9 cellular contexts compared by ENCODE assay signal in the genomic region with DNA sequence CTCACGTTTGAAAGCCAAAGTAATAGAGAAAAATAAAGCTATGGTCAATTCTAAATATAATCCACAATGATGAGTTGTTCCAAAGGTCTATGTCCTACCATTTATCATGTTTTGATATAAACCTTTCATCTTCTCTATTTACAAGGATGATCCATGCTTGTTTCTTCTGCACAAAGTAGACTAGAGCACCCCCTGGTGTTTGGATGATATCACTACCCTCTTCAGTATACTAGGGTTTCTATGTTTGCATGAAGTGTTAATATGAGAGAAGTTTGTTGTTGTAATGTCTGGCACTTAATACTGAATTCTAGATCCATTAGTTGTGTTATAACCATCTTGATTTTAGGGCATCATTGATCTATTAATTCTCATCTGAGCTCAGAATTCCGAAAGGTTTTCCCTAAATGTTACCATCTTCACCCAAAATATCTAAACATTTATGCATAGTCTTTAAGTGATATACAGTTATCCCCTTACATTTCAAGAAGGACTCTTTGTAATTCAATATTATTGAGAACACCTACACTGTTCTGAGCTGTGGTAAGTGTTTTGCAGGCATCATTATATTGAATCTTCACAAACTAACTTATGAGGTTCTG. TPM values are rescaled to one million over a fixed set of nuclear protein-coding genes. Genes with fewer than 3 reads are reported as not detected.
DNase-seq lines count a peak whose midpoint lies in the region; ATAC-seq and TF ChIP-seq lines count a peak whose summit lies in the region.
"Had no signal": no experiment of that assay in that cellular context is flagged by ENCODE, and none has a peak within 500 bp of the region (broad histone marks: within the 10 kb centered on the region; RNA-seq: fewer than 3 reads in every experiment).

No MANE protein-coding gene starts in this region.

- H3K27ac Mint-ChIP-seq in activated CD8-positive, alpha-beta T cell treated with anti-CD3 and anti-CD28 coated beads, Interleukin-2, amount 10 ng/mL, durations not matched to agents 7 days and 5 days = no peak overlapping the region

- H3K36me3 Mint-ChIP-seq in activated CD8-positive, alpha-beta T cell treated with anti-CD3 and anti-CD28 coated beads, Interleukin-2, amount 10 ng/mL, durations not matched to agents 7 days and 5 days (ENCODE audit: low read depth) = no peaks in the 10 kb centered on the region

- no peak overlapping the region for H3K4me3 Mint-ChIP-seq in activated CD8-positive, alpha-beta T cell treated with anti-CD3 and anti-CD28 coated beads, Interleukin-2, amount 10 ng/mL, durations not matched to agents 7 days and 5 days

- WGBS in liver = 21% methylated on average over 2 of the region's 2 CpGs

- POLR2A ChIA-PET in activated CD8-positive, alpha-beta T cell treated with anti-CD3 and anti-CD28 coated beads, Interleukin-2, amount 10 ng/mL, durations not matched to agents 7 days and 5 days (lab: Charles Lee) = no interaction called here

- no peaks in the 10 kb centered on the region for H3K4me1 Mint-ChIP-seq in activated CD8-positive, alpha-beta T cell treated with anti-CD3 and anti-CD28 coated beads, Interleukin-2, amount 10 ng/mL, durations not matched to agents 7 days and 5 days (ENCODE audit: low read depth)

- DNase-seq in NCI-H2029 (lab: John Stamatoyannopoulos, UW) = peak; percentile 47
- DNase-seq in activated CD8-positive, alpha-beta T cell treated with anti-CD3 and anti-CD28 coated beads, Interleukin-2, amount 10 ng/mL, durations not matched to agents 7 days and 5 days = peak; percentile 22
- DNase-seq in epidermal melanocyte (ENCODE audit: insufficient read length, low spot score) = no peak
- no peak for DNase-seq in effector CD8-positive, alpha-beta T cell (lab: John Stamatoyannopoulos, UW)

- TF ChIP-seq RAD21 in liver (IDR thresholded peaks at IDR 0.05) = peak; percentile 61 to 77

- peak; percentile 83 for ATAC-seq in GM18867 (IDR thresholded peaks at IDR 0.05; ENCODE audit: unreplicated experiment)
- ATAC-seq in activated CD8-positive, alpha-beta T cell treated with anti-CD3 and anti-CD28 coated beads, Interleukin-2, amount 10 ng/mL, durations not matched to agents 7 days and 5 days = no peak
- ATAC-seq in HG03469 (IDR thresholded peaks at IDR 0.05; ENCODE audit: unreplicated experiment) = no peak

- TF ChIP-seq CTCF in 22Rv1 (IDR thresholded peaks at IDR 0.05) = peak; percentile 83
- peak; percentile 34 for TF ChIP-seq CTCF in liver (IDR thresholded peaks at IDR 0.05; ENCODE audit: low read depth, low read length, missing input control)

- H3K9me3 Mint-ChIP-seq in activated CD8-positive, alpha-beta T cell treated with anti-CD3 and anti-CD28 coated beads, Interleukin-2, amount 10 ng/mL, durations not matched to agents 7 days and 5 days (ENCODE audit: insufficient read depth) = no peaks in the 10 kb centered on the region

- H3K27me3 Mint-ChIP-seq in activated CD8-positive, alpha-beta T cell treated with anti-CD3 and anti-CD28 coated beads, Interleukin-2, amount 10 ng/mL, durations not matched to agents 7 days and 5 days (ENCODE audit: low read depth) = no peaks in the 10 kb centered on the region

- CTCF ChIA-PET in activated CD8-positive, alpha-beta T cell treated with anti-CD3 and anti-CD28 coated beads, Interleukin-2, amount 10 ng/mL, durations not matched to agents 7 days and 5 days (lab: Charles Lee) = interaction anchor here (1.3 kb wide), 1 partner anchor 13 kb away, joined by 3 read pairs; no protein-coding TSS in a partner anchor

- H3K9ac ChIP-seq in liver (ENCODE audit: low read depth in 1 of 2, low read length in 2 of 2) = no peak overlapping the region

- H3K27ac ChIP-seq in 22Rv1 (no peak overlapping the region), liver (ENCODE audit: low read depth in 1 of 2, low read length in 2 of 2) (no peak overlapping the region)

- H3K36me3 ChIP-seq in liver (ENCODE audit: control insufficient read depth in 4 of 4, insufficient read depth in 3 of 4, low read depth in 1 of 4, low read length in 3 of 4) = no peaks in the 10 kb centered on the region

- no peak overlapping the region for H3K4me3 ChIP-seq in liver (ENCODE audit: low read depth in 1 of 3, low read length in 3 of 3)

- H3K4me1 ChIP-seq in liver (ENCODE audit: control insufficient read depth in 4 of 4, insufficient read depth in 4 of 4, low read length in 3 of 4) = no peaks in the 10 kb centered on the region

- H3K9me3 ChIP-seq in liver (ENCODE audit: control insufficient read depth in 4 of 4, low read length in 3 of 4) = no peaks in the 10 kb centered on the region

- H3K27me3 ChIP-seq in liver (ENCODE audit: control insufficient read depth in 4 of 4, insufficient read depth in 4 of 4, low read length in 3 of 4) = no peaks in the 10 kb centered on the region

TF ChIP-seq in liver, 16 proteins besides CTCF, POLR2A, EP300 and RAD21:
- no peak for TF ChIP-seq ZBTB33 (IDR thresholded peaks at IDR 0.05)
- no peak for TF ChIP-seq NR2F2 (IDR thresholded peaks at IDR 0.05)
- TF ChIP-seq TAF1 (conservative IDR thresholded peaks at IDR 0.05) = no peak
- no peak for TF ChIP-seq FOXA1 (IDR thresholded peaks at IDR 0.05)
- no peak for TF ChIP-seq GABPA (IDR thresholded peaks at IDR 0.05 in 1 of 2, conservative IDR thresholded peaks at IDR 0.05 in 1 of 2)
- no peak for TF ChIP-seq RXRA (IDR thresholded peaks at IDR 0.05)
- no peak for TF ChIP-seq YY1 (IDR thresholded peaks at IDR 0.05)
- TF ChIP-seq JUND (IDR thresholded peaks at IDR 0.05) = no peak
- no peak for TF ChIP-seq HNF4G (IDR thresholded peaks at IDR 0.05)
- TF ChIP-seq, protein P1, sequence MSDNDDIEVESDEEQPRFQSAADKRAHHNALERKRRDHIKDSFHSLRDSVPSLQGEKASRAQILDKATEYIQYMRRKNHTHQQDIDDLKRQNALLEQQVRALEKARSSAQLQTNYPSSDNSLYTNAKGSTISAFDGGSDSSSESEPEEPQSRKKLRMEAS (IDR thresholded peaks at IDR 0.05) = no peak
- TF ChIP-seq, protein P2, sequence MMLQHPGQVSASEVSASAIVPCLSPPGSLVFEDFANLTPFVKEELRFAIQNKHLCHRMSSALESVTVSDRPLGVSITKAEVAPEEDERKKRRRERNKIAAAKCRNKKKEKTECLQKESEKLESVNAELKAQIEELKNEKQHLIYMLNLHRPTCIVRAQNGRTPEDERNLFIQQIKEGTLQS (IDR thresholded peaks at IDR 0.05) = no peak
- TF ChIP-seq HNF4A (conservative IDR thresholded peaks at IDR 0.05) = no peak
- no peak for TF ChIP-seq SP1 (IDR thresholded peaks at IDR 0.05)
- TF ChIP-seq, protein P3, sequence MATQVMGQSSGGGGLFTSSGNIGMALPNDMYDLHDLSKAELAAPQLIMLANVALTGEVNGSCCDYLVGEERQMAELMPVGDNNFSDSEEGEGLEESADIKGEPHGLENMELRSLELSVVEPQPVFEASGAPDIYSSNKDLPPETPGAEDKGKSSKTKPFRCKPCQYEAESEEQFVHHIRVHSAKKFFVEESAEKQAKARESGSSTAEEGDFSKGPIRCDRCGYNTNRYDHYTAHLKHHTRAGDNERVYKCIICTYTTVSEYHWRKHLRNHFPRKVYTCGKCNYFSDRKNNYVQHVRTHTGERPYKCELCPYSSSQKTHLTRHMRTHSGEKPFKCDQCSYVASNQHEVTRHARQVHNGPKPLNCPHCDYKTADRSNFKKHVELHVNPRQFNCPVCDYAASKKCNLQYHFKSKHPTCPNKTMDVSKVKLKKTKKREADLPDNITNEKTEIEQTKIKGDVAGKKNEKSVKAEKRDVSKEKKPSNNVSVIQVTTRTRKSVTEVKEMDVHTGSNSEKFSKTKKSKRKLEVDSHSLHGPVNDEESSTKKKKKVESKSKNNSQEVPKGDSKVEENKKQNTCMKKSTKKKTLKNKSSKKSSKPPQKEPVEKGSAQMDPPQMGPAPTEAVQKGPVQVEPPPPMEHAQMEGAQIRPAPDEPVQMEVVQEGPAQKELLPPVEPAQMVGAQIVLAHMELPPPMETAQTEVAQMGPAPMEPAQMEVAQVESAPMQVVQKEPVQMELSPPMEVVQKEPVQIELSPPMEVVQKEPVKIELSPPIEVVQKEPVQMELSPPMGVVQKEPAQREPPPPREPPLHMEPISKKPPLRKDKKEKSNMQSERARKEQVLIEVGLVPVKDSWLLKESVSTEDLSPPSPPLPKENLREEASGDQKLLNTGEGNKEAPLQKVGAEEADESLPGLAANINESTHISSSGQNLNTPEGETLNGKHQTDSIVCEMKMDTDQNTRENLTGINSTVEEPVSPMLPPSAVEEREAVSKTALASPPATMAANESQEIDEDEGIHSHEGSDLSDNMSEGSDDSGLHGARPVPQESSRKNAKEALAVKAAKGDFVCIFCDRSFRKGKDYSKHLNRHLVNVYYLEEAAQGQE (IDR thresholded peaks at IDR 0.05) = no peak
- TF ChIP-seq FOXA2 (IDR thresholded peaks at IDR 0.05) = no peak
- no peak for TF ChIP-seq EGR1 (IDR thresholded peaks at IDR 0.05; ENCODE audit: low read depth in 2 of 2)

RNA-seq across cellular contexts. Expression of gene CLDN8, which starts 21.1 kb away (rescaled TPM):
- total RNA-seq in activated CD8-positive, alpha-beta T cell treated with anti-CD3 and anti-CD28 coated beads, Interleukin-2, amount 10 ng/mL, durations not matched to agents 7 days and 5 days = not detected
- total RNA-seq in liver = not detected
- polyA plus RNA-seq in liver = under 1 TPM in 1 of 2 donors, not detected in 1; 0.10 TPM

RNA-seq across cellular contexts. Expression of gene CLDN17, which starts 28.2 kb away (rescaled TPM):
- not detected for total RNA-seq in activated CD8-positive, alpha-beta T cell treated with anti-CD3 and anti-CD28 coated beads, Interleukin-2, amount 10 ng/mL, durations not matched to agents 7 days and 5 days
- total RNA-seq in liver = not detected
- polyA plus RNA-seq in liver = not detected
- polyA plus RNA-seq: adipose tissue had no signal

Comparison
In these comparisons a context has a peak if more than half of its experiments do, and no peak if none do; other contexts are left out.
1. DNase-seq: peak in NCI-H2029 (single experiment) and activated CD8-positive, alpha-beta T cell treated with anti-CD3 and anti-CD28 coated beads, Interleukin-2, amount 10 ng/mL, durations not matched to agents 7 days and 5 days (single experiment); none in epidermal melanocyte (single experiment) and effector CD8-positive, alpha-beta T cell (single experiment).